In genomic region chr9:114389612-114390368, GRCh38 we compare ENCODE assay signal across 10 cellular contexts. TPM values are rescaled to one million over a fixed set of nuclear protein-coding genes. Genes with fewer than 3 reads are reported as not detected.
DNase-seq lines count a peak whose midpoint lies in the region; ATAC-seq, FAIRE-seq and TF ChIP-seq lines count a peak whose summit lies in the region.
"Had no signal": no experiment of that assay in that cellular context is flagged by ENCODE, and none has a peak within 500 bp of the region (broad histone marks: within the 10 kb centered on the region; RNA-seq: fewer than 3 reads in every experiment).

No MANE protein-coding gene starts in this region.

- peak overlapping the region; percentile 96 for H3K27ac Mint-ChIP-seq in activated T-cell treated with anti-CD3 and anti-CD28 coated beads, Interleukin-2, amount 50 U/mL, for 72 hours

- H3K36me3 ChIP-seq in Peyer's patch: no peaks in the 10 kb centered on the region
- H3K36me3 ChIP-seq in esophagus squamous epithelium: no peaks in the 10 kb centered on the region
- no peaks in the 10 kb centered on the region for H3K36me3 ChIP-seq in thymus (ENCODE audit: control insufficient read depth, insufficient read depth)
- no peaks in the 10 kb centered on the region for H3K36me3 ChIP-seq in brain microvascular endothelial cell (replicated peaks)

- no peak for FAIRE-seq in urothelium cell line (lab: Jason Lieb, UNC)

- TF ChIP-seq CTCF in Peyer's patch (IDR thresholded peaks at IDR 0.05) (peak in 1 of 6 experiments; percentile 9), esophagus squamous epithelium (IDR thresholded peaks at IDR 0.05) (no peak), brain microvascular endothelial cell (IDR thresholded peaks at IDR 0.05; ENCODE audit: low read depth, low read length, missing control alignments) (no peak)

- H3K4me1 ChIP-seq in Peyer's patch: peaks cover 4 to 77% (median 40%) of the 10 kb centered on the region in 4 donors
- H3K4me1 ChIP-seq in esophagus squamous epithelium: peaks cover 24 to 93% (median 61%) of the 10 kb centered on the region in 3 donors
- peaks cover 38% of the 10 kb centered on the region for H3K4me1 ChIP-seq in thymus (ENCODE audit: control insufficient read depth, insufficient read depth, low read length)

- H3K36me3 Mint-ChIP-seq in activated T-cell treated with anti-CD3 and anti-CD28 coated beads, Interleukin-2, amount 50 U/mL, for 72 hours (ENCODE audit: insufficient read depth in 2 of 2): peaks cover 29 to 39% of the 10 kb centered on the region in 2 donors

- H3K9me3 ChIP-seq in Peyer's patch: no peaks in the 10 kb centered on the region
- no peaks in the 10 kb centered on the region for H3K9me3 ChIP-seq in esophagus squamous epithelium
- no peaks in the 10 kb centered on the region for H3K9me3 ChIP-seq in thymus (ENCODE audit: control insufficient read depth)

- no peaks in the 10 kb centered on the region for H3K27me3 Mint-ChIP-seq in activated T-cell treated with anti-CD3 and anti-CD28 coated beads, Interleukin-2, amount 50 U/mL, for 72 hours (ENCODE audit: low read depth)

- H3K27ac ChIP-seq in Peyer's patch: peak overlapping the region; percentile 5 to 97 (median 94)
- H3K27ac ChIP-seq in esophagus squamous epithelium: peak overlapping the region in 3 of 4 donors; percentile 88 to 95 (median 92)
- peak overlapping the region; percentile 8 for H3K27ac ChIP-seq in thymus (ENCODE audit: low read depth)
- H3K27ac ChIP-seq in brain microvascular endothelial cell: no peak overlapping the region
- H3K27ac ChIP-seq: GM23248 had no signal

- H3K4me3 ChIP-seq in Peyer's patch (peak overlapping the region in 1 of 4 donors; percentile 15), esophagus squamous epithelium (no peak overlapping the region), thymus (ENCODE audit: low read length) (no peak overlapping the region), brain microvascular endothelial cell (ENCODE audit: low read depth, low read length) (no peak overlapping the region)
- H3K4me3 ChIP-seq: GM23248 had no signal

- intact Hi-C loops in esophagus squamous epithelium (cut with DNase I): no loop called here

- in situ Hi-C loops in brain microvascular endothelial cell (cut with HindIII; ENCODE audit: low pct_ligation_motif_present, low sequenced_read_pairs): no loop called here

- peak in 1 of 2 donors; percentile 41 for DNase-seq in activated T-cell treated with anti-CD3 and anti-CD28 coated beads, Interleukin-2, amount 50 U/mL, for 72 hours
- DNase-seq in activated T-cell treated with anti-CD3 and anti-CD28 coated beads, Interleukin-2, amount 50 U/mL, for 48 hours: no peak
- DNase-seq in Peyer's patch: peak; percentile 43 to 73 (median 73)
- DNase-seq in esophagus squamous epithelium (lab: John Stamatoyannopoulos, UW): no peak
- no peak for DNase-seq in urothelium cell line (ENCODE audit: low spot score)
- no peak for DNase-seq in brain microvascular endothelial cell
- DNase-seq: GM23248, NCI-H1930 had no signal

- peaks cover 81% of the 10 kb centered on the region for H3K4me1 Mint-ChIP-seq in activated T-cell treated with anti-CD3 and anti-CD28 coated beads, Interleukin-2, amount 50 U/mL, for 72 hours (ENCODE audit: low read depth)

- ATAC-seq in activated T-cell treated with anti-CD3 and anti-CD28 coated beads, Interleukin-2, amount 50 U/mL, for 72 hours (replicated peaks in 1 of 2): no peak
- ATAC-seq in GM19467 (IDR thresholded peaks at IDR 0.05; ENCODE audit: unreplicated experiment): no peak

- TF ChIP-seq POLR2A in Peyer's patch (IDR thresholded peaks at IDR 0.05): no peak
- no peak for TF ChIP-seq POLR2A in esophagus squamous epithelium (IDR thresholded peaks at IDR 0.05)

- WGBS in esophagus squamous epithelium, 2 donors: 69 to 83% methylated on average over 6 to 7 of the region's 7 CpGs
- WGBS in thymus: 90% methylated on average over 7 of the region's 7 CpGs

- H3K27me3 ChIP-seq in Peyer's patch (no peaks in the 10 kb centered on the region), esophagus squamous epithelium (no peaks in the 10 kb centered on the region), thymus (ENCODE audit: control insufficient read depth, insufficient read depth) (no peaks in the 10 kb centered on the region), brain microvascular endothelial cell (replicated peaks) (no peaks in the 10 kb centered on the region)

- peak overlapping the region; percentile 99 to 100 for H3K4me3 Mint-ChIP-seq in activated T-cell treated with anti-CD3 and anti-CD28 coated beads, Interleukin-2, amount 50 U/mL, for 72 hours

- no peaks in the 10 kb centered on the region for H3K9me3 Mint-ChIP-seq in activated T-cell treated with anti-CD3 and anti-CD28 coated beads, Interleukin-2, amount 50 U/mL, for 72 hours

RNA-seq across cellular contexts. Expression of gene AKNA, which starts 2.0 kb away (rescaled TPM):
- 100 to 1,000 TPM; 204 to 246 TPM for total RNA-seq in activated T-cell treated with anti-CD3 and anti-CD28 coated beads, Interleukin-2, amount 50 U/mL, for 72 hours
- total RNA-seq in Peyer's patch (100 to 1,000 TPM in 1 of 4 donors, 10 to 100 TPM in 3; 41.7 to 174 (median 75.0) TPM), esophagus squamous epithelium (10 to 100 TPM in 1 of 4 donors, 1 to 10 TPM in 3; 6.1 to 25.0 (median 7.6) TPM)
- polyA plus RNA-seq in thymus: 162 TPM

Comparison
In these comparisons a context has a peak if more than half of its experiments do, and no peak if none do; other contexts are left out.
1. DNase-seq: peak in Peyer's patch (3 of 3); none in activated T-cell treated with anti-CD3 and anti-CD28 coated beads, Interleukin-2, amount 50 U/mL, for 48 hours (0 of 2), esophagus squamous epithelium (single experiment), urothelium cell line (single experiment) and brain microvascular endothelial cell (single experiment).